12 cellular contexts compared by ENCODE assay signal in the genomic region with DNA sequence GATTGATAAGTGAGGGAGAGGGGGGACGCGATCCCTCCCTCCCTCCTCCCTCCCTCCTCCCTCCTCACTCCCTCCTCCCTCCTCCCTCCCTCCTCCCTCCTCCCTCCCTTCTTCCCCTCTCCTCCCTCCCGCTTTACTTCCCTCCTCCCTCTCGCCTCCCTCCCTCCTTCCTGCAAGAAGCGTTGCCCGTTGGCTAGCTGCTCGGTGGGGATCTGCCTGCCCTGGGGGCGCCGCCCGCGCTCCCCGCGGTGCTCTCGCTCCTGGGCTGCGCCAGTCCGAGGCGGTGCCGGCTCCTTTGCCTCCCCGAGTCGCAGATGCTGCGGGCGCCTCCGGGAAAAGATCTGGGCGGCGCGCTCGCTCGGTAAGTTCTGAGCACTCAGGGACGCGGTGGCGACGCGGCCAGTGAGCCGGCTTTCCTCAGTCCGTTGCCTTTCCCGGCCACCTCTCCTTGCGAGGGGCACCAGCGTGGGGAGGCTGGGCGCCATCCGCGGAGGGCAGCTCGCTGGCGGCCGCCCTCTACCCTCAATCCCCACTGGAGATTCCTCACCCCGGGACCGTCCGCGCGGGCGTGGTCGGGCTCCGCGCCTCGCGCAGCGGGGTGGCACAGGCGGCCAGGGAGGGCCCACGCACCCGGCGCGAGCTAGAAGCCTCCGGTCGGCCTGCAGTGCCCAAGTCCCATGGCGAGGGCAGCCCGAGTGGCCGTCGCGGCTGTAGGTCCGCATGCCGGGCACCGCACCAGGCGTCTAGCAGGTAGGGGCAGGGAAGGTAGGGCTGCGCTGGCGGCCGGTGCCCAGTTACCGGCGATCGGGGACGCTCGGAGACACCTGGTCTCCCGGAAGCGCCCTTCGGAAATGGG.
DNase-seq lines count a peak whose midpoint lies in the region; ATAC-seq and TF ChIP-seq lines count a peak whose summit lies in the region.
"Had no signal": no experiment of that assay in that cellular context is flagged by ENCODE, and none has a peak within 500 bp of the region (broad histone marks: within the 10 kb centered on the region; RNA-seq: fewer than 3 reads in every experiment).

A gene with protein sequence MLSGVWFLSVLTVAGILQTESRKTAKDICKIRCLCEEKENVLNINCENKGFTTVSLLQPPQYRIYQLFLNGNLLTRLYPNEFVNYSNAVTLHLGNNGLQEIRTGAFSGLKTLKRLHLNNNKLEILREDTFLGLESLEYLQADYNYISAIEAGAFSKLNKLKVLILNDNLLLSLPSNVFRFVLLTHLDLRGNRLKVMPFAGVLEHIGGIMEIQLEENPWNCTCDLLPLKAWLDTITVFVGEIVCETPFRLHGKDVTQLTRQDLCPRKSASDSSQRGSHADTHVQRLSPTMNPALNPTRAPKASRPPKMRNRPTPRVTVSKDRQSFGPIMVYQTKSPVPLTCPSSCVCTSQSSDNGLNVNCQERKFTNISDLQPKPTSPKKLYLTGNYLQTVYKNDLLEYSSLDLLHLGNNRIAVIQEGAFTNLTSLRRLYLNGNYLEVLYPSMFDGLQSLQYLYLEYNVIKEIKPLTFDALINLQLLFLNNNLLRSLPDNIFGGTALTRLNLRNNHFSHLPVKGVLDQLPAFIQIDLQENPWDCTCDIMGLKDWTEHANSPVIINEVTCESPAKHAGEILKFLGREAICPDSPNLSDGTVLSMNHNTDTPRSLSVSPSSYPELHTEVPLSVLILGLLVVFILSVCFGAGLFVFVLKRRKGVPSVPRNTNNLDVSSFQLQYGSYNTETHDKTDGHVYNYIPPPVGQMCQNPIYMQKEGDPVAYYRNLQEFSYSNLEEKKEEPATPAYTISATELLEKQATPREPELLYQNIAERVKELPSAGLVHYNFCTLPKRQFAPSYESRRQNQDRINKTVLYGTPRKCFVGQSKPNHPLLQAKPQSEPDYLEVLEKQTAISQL (plus strand): TSS at position 164 of the 856 bp plus-strand sequence. CDS start 4,597 bp downstream, outside the sequence.

- peak; percentile 67 to 79 for DNase-seq in HAP-1 (ENCODE audit: low spot score in 2 of 2)
- DNase-seq in brain microvascular endothelial cell = no peak
- DNase-seq in kidney tubule cell (ENCODE audit: low spot score) = peak; percentile 3
- no peak for DNase-seq in stimulated activated naive B cell treated with anti-CD40 and anti-IgM and Interleukin-4, amounts not matched to agents 10 μg/mL and 1 μg/mL and 100 μg/mL, for 72 hours
- no peak for DNase-seq in LoVo (ENCODE audit: low spot score)
- DNase-seq: DND-41; naive thymus-derived CD8-positive, alpha-beta T cell; NK-92 treated with Interleukin-12 subunit alpha and Interleukin-12 subunit beta, amount 100 ng/mL, for 24 hours had no signal

- no peak within 1 kb of the TSS for H3K27ac ChIP-seq in brain microvascular endothelial cell

- peak within 1 kb of the TSS; percentile 52 for H3K27ac Mint-ChIP-seq in stimulated activated naive B cell treated with anti-CD40 and anti-IgM and Interleukin-4, amounts not matched to agents 10 μg/mL and 1 μg/mL and 100 μg/mL, for 72 hours
- H3K27ac Mint-ChIP-seq: IgD-negative memory B cell; naive thymus-derived CD8-positive, alpha-beta T cell had no signal

- H3K4me1 ChIP-seq in HAP-1 = peaks cover 19% of the 10 kb centered on the region

- no peak for ATAC-seq in stimulated activated naive B cell treated with anti-CD40 and anti-IgM and Interleukin-4, amounts not matched to agents 10 μg/mL and 1 μg/mL and 100 μg/mL, for 72 hours (replicated peaks)
- ATAC-seq in GM21367 (IDR thresholded peaks at IDR 0.05; ENCODE audit: unreplicated experiment) (no peak), HG03354 (IDR thresholded peaks at IDR 0.05; ENCODE audit: poor library complexity, severe bottlenecking, unreplicated experiment) (no peak), GM18858 (IDR thresholded peaks at IDR 0.05; ENCODE audit: unreplicated experiment) (no peak)
- ATAC-seq: naive thymus-derived CD8-positive, alpha-beta T cell had no signal

- H3K4me3 Mint-ChIP-seq in stimulated activated naive B cell treated with anti-CD40 and anti-IgM and Interleukin-4, amounts not matched to agents 10 μg/mL and 1 μg/mL and 100 μg/mL, for 72 hours = peak within 1 kb of the TSS in 1 of 2 donors; percentile 59
- H3K4me3 Mint-ChIP-seq: naive thymus-derived CD8-positive, alpha-beta T cell had no signal

- peaks cover 2 to 10% of the 10 kb centered on the region in 2 donors for H3K9me3 Mint-ChIP-seq in stimulated activated naive B cell treated with anti-CD40 and anti-IgM and Interleukin-4, amounts not matched to agents 10 μg/mL and 1 μg/mL and 100 μg/mL, for 72 hours

- no peak for TF ChIP-seq CTCF in brain microvascular endothelial cell (IDR thresholded peaks at IDR 0.05; ENCODE audit: low read depth, low read length, missing control alignments)

- peaks cover 40 to 47% of the 10 kb centered on the region in 2 donors for H3K27me3 Mint-ChIP-seq in stimulated activated naive B cell treated with anti-CD40 and anti-IgM and Interleukin-4, amounts not matched to agents 10 μg/mL and 1 μg/mL and 100 μg/mL, for 72 hours

- H3K9me3 ChIP-seq in HAP-1 = no peaks in the 10 kb centered on the region

- H3K27me3 ChIP-seq in HAP-1 (ENCODE audit: low read depth) = no peaks in the 10 kb centered on the region
- no peaks in the 10 kb centered on the region for H3K27me3 ChIP-seq in brain microvascular endothelial cell (replicated peaks)

- H3K4me3 ChIP-seq in HAP-1 = peak within 1 kb of the TSS; percentile 72
- peak within 1 kb of the TSS; percentile 46 for H3K4me3 ChIP-seq in brain microvascular endothelial cell (ENCODE audit: low read depth, low read length)

- in situ Hi-C loops in HAP-1 (cut with MboI; ENCODE audit: low sequenced_read_pairs) (loop anchor here (25.0 kb wide), 1 partner anchor 106 kb away; no protein-coding TSS in a partner anchor), brain microvascular endothelial cell (cut with HindIII; ENCODE audit: low pct_ligation_motif_present, low sequenced_read_pairs) (no loop called here)

- peaks cover 13% of the 10 kb centered on the region for H3K36me3 ChIP-seq in HAP-1 (replicated peaks)
- H3K36me3 ChIP-seq in brain microvascular endothelial cell (replicated peaks) = no peaks in the 10 kb centered on the region

- peaks cover 0 to 3% of the 10 kb centered on the region in 2 donors for H3K4me1 Mint-ChIP-seq in stimulated activated naive B cell treated with anti-CD40 and anti-IgM and Interleukin-4, amounts not matched to agents 10 μg/mL and 1 μg/mL and 100 μg/mL, for 72 hours
- H3K4me1 Mint-ChIP-seq: IgD-negative memory B cell had no signal

- H3K36me3 Mint-ChIP-seq in stimulated activated naive B cell treated with anti-CD40 and anti-IgM and Interleukin-4, amounts not matched to agents 10 μg/mL and 1 μg/mL and 100 μg/mL, for 72 hours = peaks cover 0 to 1% of the 10 kb centered on the region in 2 donors
- H3K36me3 Mint-ChIP-seq: IgD-negative memory B cell had no signal

Comparison
In these comparisons a context has a peak if more than half of its experiments do, and no peak if none do; other contexts are left out.
1. DNase-seq: peak in HAP-1 (2 of 2) and kidney tubule cell (single experiment); none in brain microvascular endothelial cell (single experiment), stimulated activated naive B cell treated with anti-CD40 and anti-IgM and Interleukin-4, amounts not matched to agents 10 μg/mL and 1 μg/mL and 100 μg/mL, for 72 hours (single experiment) and LoVo (single experiment).